9 cellular contexts compared by ENCODE assay signal in the genomic region with DNA sequence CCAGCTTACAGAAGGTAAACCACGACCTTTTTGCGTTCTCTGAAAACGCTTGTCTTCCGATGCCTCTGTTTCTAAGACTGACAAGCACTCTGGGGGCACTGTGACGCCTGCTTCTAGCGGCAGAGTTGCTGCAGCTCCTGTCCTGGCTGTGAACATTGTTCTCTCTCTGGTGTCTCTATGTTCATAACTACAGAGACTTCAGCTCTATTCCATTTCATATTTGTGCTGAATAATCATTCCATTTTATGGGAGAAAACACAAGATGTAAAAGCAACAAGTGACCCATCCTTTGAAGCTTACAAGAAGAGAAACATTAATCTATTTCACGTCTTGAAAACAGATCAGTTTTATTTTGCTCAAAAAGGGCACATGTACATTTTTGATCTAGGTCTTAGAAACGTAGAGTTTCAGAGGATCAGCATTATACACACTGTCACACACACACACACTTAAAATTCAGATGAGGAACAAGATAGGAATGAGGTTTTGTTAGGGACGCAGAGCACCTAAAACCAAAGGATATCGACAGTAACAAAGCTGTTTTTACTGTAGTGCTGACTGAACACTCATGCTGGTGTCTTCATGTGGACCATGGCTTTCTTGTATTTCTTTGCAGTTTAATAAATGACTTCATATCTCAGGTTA. TPM values are rescaled to one million over a fixed set of nuclear protein-coding genes. Genes with fewer than 3 reads are reported as not detected.
DNase-seq lines count a peak whose midpoint lies in the region; ATAC-seq and TF ChIP-seq lines count a peak whose summit lies in the region.
"Had no signal": no experiment of that assay in that cellular context is flagged by ENCODE, and none has a peak within 500 bp of the region (broad histone marks: within the 10 kb centered on the region; RNA-seq: fewer than 3 reads in every experiment).

No MANE protein-coding gene starts in this region.

- peak overlapping the region; percentile 98 for H3K4me3 Mint-ChIP-seq in natural killer cell treated with Interleukin-12 subunit alpha and Interleukin-12 subunit beta and Interleukin-15 and Interleukin-18, amount 100 ng/mL, for 72 hours
- no peak overlapping the region for H3K4me3 Mint-ChIP-seq in Calu3 (ENCODE audit: low read depth, unreplicated experiment)

- H3K36me3 Mint-ChIP-seq in natural killer cell treated with Interleukin-12 subunit alpha and Interleukin-12 subunit beta and Interleukin-15 and Interleukin-18, amount 100 ng/mL, for 72 hours, result peaks cover 46% of the 10 kb centered on the region
- peaks cover 10% of the 10 kb centered on the region for H3K36me3 Mint-ChIP-seq in Calu3 (ENCODE audit: insufficient read depth, unreplicated experiment)

- H3K27ac ChIP-seq in esophagus muscularis mucosa (replicated peaks in 1 of 4), result no peak overlapping the region
- H3K27ac ChIP-seq: parathyroid adenoma had no signal

- no peaks in the 10 kb centered on the region for H3K27me3 Mint-ChIP-seq in natural killer cell treated with Interleukin-12 subunit alpha and Interleukin-12 subunit beta and Interleukin-15 and Interleukin-18, amount 100 ng/mL, for 72 hours
- H3K27me3 Mint-ChIP-seq in Calu3 (ENCODE audit: unreplicated experiment), result peaks cover 84% of the 10 kb centered on the region

- POLR2A ChIA-PET in GM10248 (lab: Yijun Ruan, JAX), result no interaction called here

- no peaks in the 10 kb centered on the region for H3K36me3 ChIP-seq in esophagus muscularis mucosa

- peak; percentile 66 for DNase-seq in activated CD4-positive, alpha-beta T cell treated with anti-CD3 and anti-CD28 coated beads, Interleukin-2, amount 50 U/mL, for 1 hour
- no peak for DNase-seq in natural killer cell treated with Interleukin-12 subunit alpha and Interleukin-12 subunit beta and Interleukin-15 and Interleukin-18, amount 100 ng/mL, for 72 hours (ENCODE audit: low spot score)
- no peak for DNase-seq in AG08395 (ENCODE audit: low spot score)
- no peak for DNase-seq in GM10248 (ENCODE audit: extremely low spot score)
- DNase-seq in Calu3, result no peak
- no peak for DNase-seq in esophagus muscularis mucosa (ENCODE audit: extremely low spot score)

- peaks cover 39 to 61% of the 10 kb centered on the region in 2 donors for H3K4me1 Mint-ChIP-seq in natural killer cell treated with Interleukin-12 subunit alpha and Interleukin-12 subunit beta and Interleukin-15 and Interleukin-18, amount 100 ng/mL, for 72 hours (ENCODE audit: low read depth in 2 of 2)
- H3K4me1 Mint-ChIP-seq in Calu3 (ENCODE audit: low read depth, unreplicated experiment), result peaks cover 8% of the 10 kb centered on the region

- H3K27ac Mint-ChIP-seq in natural killer cell treated with Interleukin-12 subunit alpha and Interleukin-12 subunit beta and Interleukin-15 and Interleukin-18, amount 100 ng/mL, for 72 hours, result peak overlapping the region in 1 of 2 donors; percentile 90
- H3K27ac Mint-ChIP-seq in Calu3 (ENCODE audit: unreplicated experiment), result no peak overlapping the region

- peaks cover 0 to 13% (median 9%) of the 10 kb centered on the region in 4 donors for H3K4me1 ChIP-seq in esophagus muscularis mucosa
- H3K4me1 ChIP-seq: parathyroid adenoma had no signal

- CTCF ChIA-PET in GM10248 (lab: Yijun Ruan, JAX) (interaction anchor here (1.0 to 10.1 kb wide), 12 partner anchors 12 to 102 kb away, joined by 3 to 95 read pairs (median 6); no protein-coding TSS in a partner anchor), Calu3 (lab: Charles Lee) (no interaction called here)

- no peaks in the 10 kb centered on the region for H3K9me3 Mint-ChIP-seq in natural killer cell treated with Interleukin-12 subunit alpha and Interleukin-12 subunit beta and Interleukin-15 and Interleukin-18, amount 100 ng/mL, for 72 hours
- no peaks in the 10 kb centered on the region for H3K9me3 Mint-ChIP-seq in Calu3 (ENCODE audit: low read depth, unreplicated experiment)

- ATAC-seq in GM18498 (IDR thresholded peaks at IDR 0.05; ENCODE audit: unreplicated experiment) (peak; percentile 32), HG03196 (IDR thresholded peaks at IDR 0.05; ENCODE audit: unreplicated experiment) (peak; percentile 33)
- ATAC-seq in natural killer cell treated with Interleukin-12 subunit alpha and Interleukin-12 subunit beta and Interleukin-15 and Interleukin-18, amount 100 ng/mL, for 72 hours, result peak; percentile 8 to 26

- H3K27me3 ChIP-seq in esophagus muscularis mucosa, result peaks cover 0 to 49% (median 2%) of the 10 kb centered on the region in 4 donors

- H3K4me3 ChIP-seq in esophagus muscularis mucosa, result no peak overlapping the region

- 39% methylated on average over 10 of the region's 10 CpGs for WGBS in esophagus muscularis mucosa

- no peak for TF ChIP-seq EP300 in esophagus muscularis mucosa (IDR thresholded peaks at IDR 0.05)

- TF ChIP-seq CTCF in GM10248 (IDR thresholded peaks at IDR 0.05; ENCODE audit: control extremely low read depth, extremely low read depth, low read depth, missing control alignments), result no peak
- TF ChIP-seq CTCF in Calu3 (IDR thresholded peaks at IDR 0.05; ENCODE audit: unreplicated experiment), result no peak
- no peak for TF ChIP-seq CTCF in esophagus muscularis mucosa (IDR thresholded peaks at IDR 0.05)

- no peak for TF ChIP-seq POLR2A in esophagus muscularis mucosa (IDR thresholded peaks at IDR 0.05; ENCODE audit: low read depth)

- intact Hi-C loops in Calu3 (cut with micrococcal nuclease; ENCODE audit: unreplicated experiment), result no loop called here
- intact Hi-C loops in esophagus muscularis mucosa (cut with DNase I), result loop anchor here (10.0 kb wide), 1 partner anchor 63 kb away; no protein-coding TSS in a partner anchor

- no TSS peak for BruUV-seq in Calu3 (replicated peaks; lab: Mats Ljungman, UMichigan)

- no peaks in the 10 kb centered on the region for H3K9me3 ChIP-seq in esophagus muscularis mucosa

RNA-seq across cellular contexts. Expression of gene IKZF1, which starts 3.0 kb away (rescaled TPM):
- 100 to 1,000 TPM; 290 to 416 TPM for total RNA-seq in natural killer cell treated with Interleukin-12 subunit alpha and Interleukin-12 subunit beta and Interleukin-15 and Interleukin-18, amount 100 ng/mL, for 72 hours
- total RNA-seq in Calu3 (2022) (0.24 and 0.28 TPM in 2 replicates), esophagus muscularis mucosa (10 to 100 TPM in 1 of 4 donors, 1 to 10 TPM in 3; 3.6 to 17.7 (median 9.2) TPM)

Comparison
In these comparisons a context has a peak if more than half of its experiments do, and no peak if none do; other contexts are left out.
1. RNA of gene IKZF1, which starts 3.0 kb away (total RNA-seq): 290 to 416 TPM in natural killer cell treated with Interleukin-12 subunit alpha and Interleukin-12 subunit beta and Interleukin-15 and Interleukin-18, amount 100 ng/mL, for 72 hours; 3.6 to 17.7 TPM in esophagus muscularis mucosa and 0.24 to 0.28 TPM in Calu3; every median in the first group is over 10 times any median in the second.
2. Peak in every context shown above with its lines, with median percentiles within 50 percentile points of each other: ATAC-seq.